In genomic region chr13:114130131-114130707, GRCh38 we compare ENCODE assay signal across 8 cellular contexts. TPM values are rescaled to one million over a fixed set of nuclear protein-coding genes. Genes with fewer than 3 reads are reported as not detected.
A peak's percentile ranks its signal among the peaks of the same experiment; 100 is the strongest.
DNase-seq lines count a peak whose midpoint lies in the region; TF ChIP-seq lines count a peak whose summit lies in the region.

No MANE protein-coding gene starts in this region.

- H3K9me3 Mint-ChIP-seq in activated CD4-positive, alpha-beta T cell treated with anti-CD3 and anti-CD28 coated beads, Interleukin-2, amount 10 ng/mL, durations not matched to agents 7 days and 5 days, result peaks cover 11% of the 10 kb centered on the region

- H3K9me3 ChIP-seq in adipocyte (ENCODE audit: control insufficient read depth, low read length) (no peaks in the 10 kb centered on the region), liver (ENCODE audit: control insufficient read depth in 4 of 4, low read length in 3 of 4) (no peaks in the 10 kb centered on the region), thymus (ENCODE audit: control insufficient read depth) (peaks cover 2% of the 10 kb centered on the region)

- CTCF ChIA-PET in activated CD4-positive, alpha-beta T cell treated with anti-CD3 and anti-CD28 coated beads, Interleukin-2, amount 10 ng/mL, durations not matched to agents 7 days and 5 days (lab: Charles Lee), result interaction anchor here (1.1 to 1.9 kb wide), 3 partner anchors 14 to 63 kb away, joined by 3 to 4 read pairs (median 4); no protein-coding TSS in a partner anchor

- peaks cover 61% of the 10 kb centered on the region for H3K36me3 Mint-ChIP-seq in activated CD4-positive, alpha-beta T cell treated with anti-CD3 and anti-CD28 coated beads, Interleukin-2, amount 10 ng/mL, durations not matched to agents 7 days and 5 days (ENCODE audit: low read depth)

- no peak for TF ChIP-seq CTCF in liver (IDR thresholded peaks at IDR 0.05; ENCODE audit: low read depth, low read length, missing input control)

- no peaks in the 10 kb centered on the region for H3K27me3 ChIP-seq in adipocyte (replicated peaks; ENCODE audit: control insufficient read depth, insufficient read depth, low read length)
- H3K27me3 ChIP-seq in liver (ENCODE audit: control insufficient read depth in 4 of 4, insufficient read depth in 4 of 4, low read length in 3 of 4), result no peaks in the 10 kb centered on the region
- H3K27me3 ChIP-seq in thymus (ENCODE audit: control insufficient read depth, insufficient read depth), result peaks cover 2% of the 10 kb centered on the region

- no peak for TF ChIP-seq RAD21 in liver (IDR thresholded peaks at IDR 0.05)

- H3K27me3 Mint-ChIP-seq in activated CD4-positive, alpha-beta T cell treated with anti-CD3 and anti-CD28 coated beads, Interleukin-2, amount 10 ng/mL, durations not matched to agents 7 days and 5 days, result peaks cover 9% of the 10 kb centered on the region

- H3K4me3 Mint-ChIP-seq in activated CD4-positive, alpha-beta T cell treated with anti-CD3 and anti-CD28 coated beads, Interleukin-2, amount 10 ng/mL, durations not matched to agents 7 days and 5 days, result peak overlapping the region; percentile 92

- peak overlapping the region; percentile 92 for H3K27ac Mint-ChIP-seq in activated CD4-positive, alpha-beta T cell treated with anti-CD3 and anti-CD28 coated beads, Interleukin-2, amount 10 ng/mL, durations not matched to agents 7 days and 5 days

- no peak for DNase-seq in activated CD4-positive, alpha-beta T cell treated with anti-CD3 and anti-CD28 coated beads, Interleukin-2, amount 10 ng/mL, durations not matched to agents 7 days and 5 days
- no peak for DNase-seq in activated CD4-positive, alpha-beta T cell treated with anti-CD3 and anti-CD28 coated beads, Interleukin-2, amount 50 U/mL, for 4 hours
- DNase-seq in adipocyte (ENCODE audit: low read depth) (no peak), NCI-H446 treated with DMSO at 0.1 percent for 48 hours (lab: John Stamatoyannopoulos, UW) (no peak), AG20443 (ENCODE audit: low spot score) (no peak), NCI-H69 (lab: John Stamatoyannopoulos, UW) (no peak)

- no peaks in the 10 kb centered on the region for H3K36me3 ChIP-seq in adipocyte (ENCODE audit: control insufficient read depth, insufficient read depth, low read length, severe bottlenecking)
- H3K36me3 ChIP-seq in liver (ENCODE audit: control insufficient read depth in 4 of 4, insufficient read depth in 3 of 4, low read depth in 1 of 4, low read length in 3 of 4), result no peaks in the 10 kb centered on the region
- H3K36me3 ChIP-seq in thymus (ENCODE audit: control insufficient read depth, insufficient read depth), result peaks cover 4% of the 10 kb centered on the region

- 43% methylated on average over 13 of the region's 13 CpGs for WGBS in liver
- WGBS in thymus, result 91% methylated on average over 13 of the region's 13 CpGs

- peaks cover 70% of the 10 kb centered on the region for H3K4me1 Mint-ChIP-seq in activated CD4-positive, alpha-beta T cell treated with anti-CD3 and anti-CD28 coated beads, Interleukin-2, amount 10 ng/mL, durations not matched to agents 7 days and 5 days

- POLR2A ChIA-PET in activated CD4-positive, alpha-beta T cell treated with anti-CD3 and anti-CD28 coated beads, Interleukin-2, amount 10 ng/mL, durations not matched to agents 7 days and 5 days (lab: Charles Lee), result interaction anchor here (1.2 to 1.3 kb wide), 3 partner anchors 11 to 19 kb away, joined by 3 to 6 read pairs (median 3); no protein-coding TSS in a partner anchor

- H3K4me1 ChIP-seq in adipocyte (ENCODE audit: control insufficient read depth, insufficient read depth, low read length), result peaks cover 42% of the 10 kb centered on the region
- H3K4me1 ChIP-seq in liver (ENCODE audit: control insufficient read depth in 4 of 4, insufficient read depth in 4 of 4, low read length in 3 of 4), result peaks cover 12 to 31% (median 21%) of the 10 kb centered on the region in 4 donors
- peaks cover 22% of the 10 kb centered on the region for H3K4me1 ChIP-seq in thymus (ENCODE audit: control insufficient read depth, insufficient read depth, low read length)

- H3K27ac ChIP-seq in liver (ENCODE audit: low read depth in 1 of 2, low read length in 2 of 2) (peak overlapping the region; percentile 81 to 82), thymus (ENCODE audit: low read depth) (peak overlapping the region; percentile 70)

- H3K9ac ChIP-seq in adipocyte (ENCODE audit: low read length) (peak overlapping the region; percentile 97), liver (ENCODE audit: low read depth in 1 of 2, low read length in 2 of 2) (no peak overlapping the region)

- H3K4me3 ChIP-seq in adipocyte (ENCODE audit: low read length), result peak overlapping the region; percentile 96
- H3K4me3 ChIP-seq in liver (ENCODE audit: low read depth in 1 of 3, low read length in 3 of 3), result no peak overlapping the region
- peak overlapping the region; percentile 73 for H3K4me3 ChIP-seq in thymus (ENCODE audit: low read length)

TF ChIP-seq in liver, 16 proteins besides CTCF, POLR2A, EP300 and RAD21:
- TF ChIP-seq TAF1 (conservative IDR thresholded peaks at IDR 0.05) (no peak), NR2F2 (IDR thresholded peaks at IDR 0.05) (no peak), MAX (IDR thresholded peaks at IDR 0.05) (no peak), YY1 (IDR thresholded peaks at IDR 0.05) (no peak), REST (IDR thresholded peaks at IDR 0.05) (no peak), SP1 (IDR thresholded peaks at IDR 0.05) (no peak), HNF4A (conservative IDR thresholded peaks at IDR 0.05) (no peak), EGR1 (IDR thresholded peaks at IDR 0.05; ENCODE audit: low read depth in 2 of 2) (no peak), HNF4G (IDR thresholded peaks at IDR 0.05) (no peak), JUND (IDR thresholded peaks at IDR 0.05) (no peak), FOXA2 (IDR thresholded peaks at IDR 0.05) (no peak), RXRA (IDR thresholded peaks at IDR 0.05) (no peak), FOXA1 (IDR thresholded peaks at IDR 0.05) (no peak), GABPA (IDR thresholded peaks at IDR 0.05 in 1 of 2, conservative IDR thresholded peaks at IDR 0.05 in 1 of 2) (no peak)
- TF ChIP-seq, protein P1, sequence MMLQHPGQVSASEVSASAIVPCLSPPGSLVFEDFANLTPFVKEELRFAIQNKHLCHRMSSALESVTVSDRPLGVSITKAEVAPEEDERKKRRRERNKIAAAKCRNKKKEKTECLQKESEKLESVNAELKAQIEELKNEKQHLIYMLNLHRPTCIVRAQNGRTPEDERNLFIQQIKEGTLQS (IDR thresholded peaks at IDR 0.05), result no peak
- TF ChIP-seq, protein P2, sequence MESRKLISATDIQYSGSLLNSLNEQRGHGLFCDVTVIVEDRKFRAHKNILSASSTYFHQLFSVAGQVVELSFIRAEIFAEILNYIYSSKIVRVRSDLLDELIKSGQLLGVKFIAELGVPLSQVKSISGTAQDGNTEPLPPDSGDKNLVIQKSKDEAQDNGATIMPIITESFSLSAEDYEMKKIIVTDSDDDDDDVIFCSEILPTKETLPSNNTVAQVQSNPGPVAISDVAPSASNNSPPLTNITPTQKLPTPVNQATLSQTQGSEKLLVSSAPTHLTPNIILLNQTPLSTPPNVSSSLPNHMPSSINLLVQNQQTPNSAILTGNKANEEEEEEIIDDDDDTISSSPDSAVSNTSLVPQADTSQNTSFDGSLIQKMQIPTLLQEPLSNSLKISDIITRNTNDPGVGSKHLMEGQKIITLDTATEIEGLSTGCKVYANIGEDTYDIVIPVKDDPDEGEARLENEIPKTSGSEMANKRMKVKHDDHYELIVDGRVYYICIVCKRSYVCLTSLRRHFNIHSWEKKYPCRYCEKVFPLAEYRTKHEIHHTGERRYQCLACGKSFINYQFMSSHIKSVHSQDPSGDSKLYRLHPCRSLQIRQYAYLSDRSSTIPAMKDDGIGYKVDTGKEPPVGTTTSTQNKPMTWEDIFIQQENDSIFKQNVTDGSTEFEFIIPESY (IDR thresholded peaks at IDR 0.05), result no peak

RNA-seq across cellular contexts. Expression of gene RASA3, which starts 2.2 kb away (rescaled TPM):
- 100 to 1,000 TPM; 114 to 115 TPM for total RNA-seq in activated CD4-positive, alpha-beta T cell treated with anti-CD3 and anti-CD28 coated beads, Interleukin-2, amount 10 ng/mL, durations not matched to agents 7 days and 5 days
- 1 to 10 TPM; 5.8 to 5.9 TPM for total RNA-seq in liver
- polyA plus RNA-seq in liver (1 to 10 TPM in 1 of 2 donors, under 1 TPM in 1; 0.64 to 1.8 TPM), thymus (23.8 TPM)

RNA-seq across cellular contexts. Expression of gene CFAP97D2, which starts 48.8 kb away (rescaled TPM):
- total RNA-seq in activated CD4-positive, alpha-beta T cell treated with anti-CD3 and anti-CD28 coated beads, Interleukin-2, amount 10 ng/mL, durations not matched to agents 7 days and 5 days, result not detected
- total RNA-seq in liver, result not detected
- polyA plus RNA-seq in liver (not detected), thymus (0.34 TPM)

Comparison
In these comparisons a context has a peak if more than half of its experiments do, and no peak if none do; other contexts are left out.
1. H3K4me3 ChIP-seq: peak in adipocyte (single experiment) and thymus (single experiment); none in liver (0 of 3).
2. RNA of gene RASA3, which starts 2.2 kb away (total RNA-seq): 114 to 115 TPM in activated CD4-positive, alpha-beta T cell treated with anti-CD3 and anti-CD28 coated beads, Interleukin-2, amount 10 ng/mL, durations not matched to agents 7 days and 5 days; 5.8 to 5.9 TPM in liver; every median in the first group is over 10 times any median in the second.